ENCODE assay signal across 2 cellular contexts in genomic region chr20:3398681-3399252, GRCh38.
TF ChIP-seq lines count a peak whose summit lies in the region.

No MANE protein-coding gene starts in this region.

TF ChIP-seq in IMR-90, 13 proteins besides CTCF, POLR2A, EP300 and RAD21:
- TF ChIP-seq USF2 (IDR thresholded peaks at IDR 0.05; ENCODE audit: low read depth, low read length) (no peak), CEBPB (IDR thresholded peaks at IDR 0.05; ENCODE audit: low read depth, low read length) (0 out of 2 replicates have a peak, but pooled peaks have one; percentile 0)

TF ChIP-seq in HepG2, 621 proteins besides CTCF, POLR2A, EP300 and RAD21:
- no peak for TF ChIP-seq ZNF781 (CRISPR knock-in tag; IDR thresholded peaks at IDR 0.05; ENCODE audit: borderline replicate concordance, not compliant biosample characterization)
- TF ChIP-seq FOSL1 (CRISPR knock-in tag; IDR thresholded peaks at IDR 0.05; ENCODE audit: borderline replicate concordance) = no peak
- TF ChIP-seq DZIP1 (CRISPR knock-in tag; IDR thresholded peaks at IDR 0.05) = no peak
- TF ChIP-seq ZNF614 (CRISPR knock-in tag; IDR thresholded peaks at IDR 0.05; ENCODE audit: borderline replicate concordance) = no peak
- TF ChIP-seq CREBL2 (CRISPR knock-in tag; IDR thresholded peaks at IDR 0.05; ENCODE audit: borderline replicate concordance) = no peak
- TF ChIP-seq ZNF792 (CRISPR knock-in tag; IDR thresholded peaks at IDR 0.05) = no peak
- no peak for TF ChIP-seq ZNF530 (CRISPR knock-in tag; IDR thresholded peaks at IDR 0.05; ENCODE audit: low read depth)
- no peak for TF ChIP-seq RELA (CRISPR knock-in tag; IDR thresholded peaks at IDR 0.05)
- no peak for TF ChIP-seq ZNF234 (CRISPR knock-in tag; conservative IDR thresholded peaks at IDR 0.05)
- no peak for TF ChIP-seq ZNF3 (CRISPR knock-in tag; IDR thresholded peaks at IDR 0.05)
